Comparison of ENCODE assay signal across 27 cellular contexts in genomic region chr10:64555609-64556008, GRCh38.
A peak's percentile ranks its signal among the peaks of the same experiment; 100 is the strongest.
DNase-seq lines count a peak whose midpoint lies in the region.
"Had no signal": no experiment of that assay in that cellular context is flagged by ENCODE, and none has a peak within 500 bp of the region (broad histone marks: within the 10 kb centered on the region; RNA-seq: fewer than 3 reads in every experiment).

No MANE protein-coding gene starts in this region.

- no peaks in the 10 kb centered on the region for H3K4me1 ChIP-seq in HAP-1
- H3K4me1 ChIP-seq: A549; BE2C; BLaER1; BLaER1 treated with 17β-estradiol and CSF1 and Interleukin-3, amounts not matched to agents 10 nM and 100 nM; Caco-2 had no signal

- H3K36me3 ChIP-seq in HAP-1 (replicated peaks): no peaks in the 10 kb centered on the region
- H3K36me3 ChIP-seq: BE2C; BLaER1; BLaER1 treated with 17β-estradiol and CSF1 and Interleukin-3, amounts not matched to agents 10 nM and 100 nM had no signal

- DNase-seq in putamen (ENCODE audit: low spot score) (peak; percentile 54), superior temporal gyrus (ENCODE audit: extremely low spot score) (peak; percentile 7), HAP-1 (ENCODE audit: low spot score in 2 of 2) (no peak), GM19240 (ENCODE audit: insufficient read length, low spot score) (no peak)
- DNase-seq: 8988T; ACHN; AML-193; BE2C; C1 segment of cervical spinal cord; Caco-2; Calu3; CD4-positive, alpha-beta memory T cell; CD4-positive, alpha-beta T cell; CD4-positive, CD25-positive, alpha-beta regulatory T cell; CD8-positive, alpha-beta memory T cell; CD8-positive, alpha-beta T cell; COR-L47; DMS 273 treated with DMSO at 0.1 percent for 48 hours; DMS153; DMS53; DMS79; DMS79 treated with DMSO at 0.1 percent for 48 hours; DND-41; EL had no signal

- no peaks in the 10 kb centered on the region for H3K9me3 ChIP-seq in HAP-1
- H3K9me3 ChIP-seq: A549; BE2C; BLaER1; BLaER1 treated with 17β-estradiol and CSF1 and Interleukin-3, amounts not matched to agents 10 nM and 100 nM; Caco-2 had no signal

- H3K4me3 ChIP-seq in HAP-1: no peak overlapping the region
- H3K4me3 ChIP-seq: A549; BLaER1; BLaER1 treated with 17β-estradiol and CSF1 and Interleukin-3, amounts not matched to agents 10 nM and 100 nM had no signal

- in situ Hi-C loops in HAP-1 (cut with MboI; ENCODE audit: low sequenced_read_pairs): no loop called here

- H3K27me3 ChIP-seq in HAP-1 (ENCODE audit: low read depth): no peaks in the 10 kb centered on the region
- H3K27me3 ChIP-seq: BE2C; BLaER1; BLaER1 treated with 17β-estradiol and CSF1 and Interleukin-3, amounts not matched to agents 10 nM and 100 nM had no signal

Comparison
In these comparisons a context has a peak if more than half of its experiments do, and no peak if none do; other contexts are left out.
1. DNase-seq: peak in putamen (single experiment) and superior temporal gyrus (single experiment); none in HAP-1 (0 of 2) and GM19240 (single experiment).